10 cellular contexts compared by ENCODE assay signal in genomic region chr7:28958946-28959417, GRCh38. TPM values are rescaled to one million over a fixed set of nuclear protein-coding genes. Genes with fewer than 3 reads are reported as not detected.
DNase-seq lines count a peak whose midpoint lies in the region; ATAC-seq, FAIRE-seq and TF ChIP-seq lines count a peak whose summit lies in the region.
"Had no signal": no experiment of that assay in that cellular context is flagged by ENCODE, and none has a peak within 500 bp of the region (broad histone marks: within the 10 kb centered on the region; RNA-seq: fewer than 3 reads in every experiment).

No MANE protein-coding gene starts in this region.

- peaks cover 60% of the 10 kb centered on the region for H3K27me3 Mint-ChIP-seq in CD4-positive, alpha-beta T cell
- H3K27me3 Mint-ChIP-seq in T-helper 17 cell, result peaks cover 63% of the 10 kb centered on the region

- peaks cover 9% of the 10 kb centered on the region for H3F3A ChIP-seq in SK-N-SH (replicated peaks; ENCODE audit: insufficient read depth)

- H3K9me3 ChIP-seq in CD4-positive, alpha-beta T cell (ENCODE audit: control insufficient read depth, low read length), result no peaks in the 10 kb centered on the region
- H3K9me3 ChIP-seq in SJCRH30 (replicated peaks) (no peaks in the 10 kb centered on the region), iPS-15b (ENCODE audit: control insufficient read depth, insufficient read depth, low read length) (no peaks in the 10 kb centered on the region), SK-N-SH (no peaks in the 10 kb centered on the region), T-helper 17 cell (ENCODE audit: control insufficient read depth, low read length, poor library complexity, severe bottlenecking) (no peaks in the 10 kb centered on the region)

- no peak overlapping the region for H2AFZ ChIP-seq in SK-N-SH (ENCODE audit: low read depth)

- H3K9me3 Mint-ChIP-seq in CD4-positive, alpha-beta T cell, result no peaks in the 10 kb centered on the region
- H3K9me3 Mint-ChIP-seq: activated T-cell treated with anti-CD3 and anti-CD28 coated beads, Interleukin-2, amount 50 U/mL, for 24 hours; stimulated activated naive CD8-positive, alpha-beta T cell treated with anti-CD3 and anti-CD28 coated beads, Interleukin-15, amount 100 ng/mL, for 72 hours had no signal

- peaks cover 9% of the 10 kb centered on the region for H3K4me1 Mint-ChIP-seq in CD4-positive, alpha-beta T cell (ENCODE audit: low read depth)
- H3K4me1 Mint-ChIP-seq in T-helper 17 cell, result peaks cover 5% of the 10 kb centered on the region

- no peak for DNase-seq in CD4-positive, alpha-beta T cell
- DNase-seq in SJCRH30 (no peak), SK-N-SH (no peak), T-helper 17 cell (no peak), HTR-8/SVneo (ENCODE audit: insufficient read length, low spot score) (no peak)
- DNase-seq in stimulated activated CD4-positive, alpha-beta T cell treated with anti-CD3 and anti-CD28 coated beads, Interleukin-2, amount 100 ng/mL, for 24 hours, result no peak

- no peaks in the 10 kb centered on the region for H4K20me1 ChIP-seq in SK-N-SH (ENCODE audit: insufficient read depth)

- 94% methylated on average over 9 of the region's 9 CpGs for WGBS in SK-N-SH (ENCODE audit: low lambda C conversion rate)

- no peak for ATAC-seq in CD4-positive, alpha-beta T cell (ENCODE audit: poor library complexity)
- no peak for ATAC-seq in T-helper 17 cell
- ATAC-seq: stimulated activated naive CD8-positive, alpha-beta T cell treated with anti-CD3 and anti-CD28 coated beads, Interleukin-15, amount 100 ng/mL, for 72 hours had no signal

- FAIRE-seq in HTR-8/SVneo (lab: Jason Lieb, UNC), result no peak

- TF ChIP-seq CTCF in CD4-positive, alpha-beta T cell (IDR thresholded peaks at IDR 0.05), result no peak
- TF ChIP-seq CTCF in SK-N-SH (IDR thresholded peaks at IDR 0.05), result no peak

- peak overlapping the region; percentile 57 for H3K4me3 ChIP-seq in SJCRH30
- peak overlapping the region; percentile 69 for H3K4me3 ChIP-seq in iPS-15b (ENCODE audit: low read depth, low read length)
- H3K4me3 ChIP-seq in rectal smooth muscle tissue (ENCODE audit: low read length), result peak overlapping the region; percentile 65
- H3K4me3 ChIP-seq in SK-N-SH (ENCODE audit: low read depth in 2 of 2, low read length in 1 of 2), result peak overlapping the region in 1 of 2 experiments; percentile 59; a peak in 2 of 4 replicates

- peaks cover 53% of the 10 kb centered on the region for H3K27me3 ChIP-seq in CD4-positive, alpha-beta T cell (ENCODE audit: control insufficient read depth, insufficient read depth, low read length)
- H3K27me3 ChIP-seq in SJCRH30 (no peaks in the 10 kb centered on the region), iPS-15b (ENCODE audit: control insufficient read depth, insufficient read depth, low read length) (peaks cover 49% of the 10 kb centered on the region), rectal smooth muscle tissue (ENCODE audit: control insufficient read depth, insufficient read depth, low read length) (peaks cover 18% of the 10 kb centered on the region), SK-N-SH (ENCODE audit: insufficient read depth) (peaks cover 48% of the 10 kb centered on the region)

- H3K36me3 ChIP-seq in SJCRH30 (no peaks in the 10 kb centered on the region), iPS-15b (ENCODE audit: control insufficient read depth, insufficient read depth, low read length) (no peaks in the 10 kb centered on the region), rectal smooth muscle tissue (ENCODE audit: control insufficient read depth, insufficient read depth, low read length) (no peaks in the 10 kb centered on the region), SK-N-SH (replicated peaks in 1 of 2; ENCODE audit: control insufficient read depth in 1 of 2, insufficient read depth in 2 of 2, low read length in 1 of 2) (no peaks in the 10 kb centered on the region)

- no peaks in the 10 kb centered on the region for H3K9me2 ChIP-seq in SK-N-SH

- no peak for TF ChIP-seq RAD21 in SK-N-SH (IDR thresholded peaks at IDR 0.05; ENCODE audit: low read length)

- CTCF ChIA-PET in CD4-positive, alpha-beta T cell (lab: Charles Lee), result no interaction called here
- CTCF ChIA-PET in SK-N-SH (lab: Yijun Ruan, JAX), result interaction anchor here (0.7 to 37.1 kb wide), 16 partner anchors 10 to 448 kb away, joined by 3 to 1040 read pairs (median 32); no protein-coding TSS in a partner anchor

- H3K4me1 ChIP-seq in SJCRH30 (peaks cover 17% of the 10 kb centered on the region), iPS-15b (ENCODE audit: control insufficient read depth, insufficient read depth, low read length) (peaks cover 8% of the 10 kb centered on the region), rectal smooth muscle tissue (ENCODE audit: control insufficient read depth, insufficient read depth, low read length) (peaks cover 6% of the 10 kb centered on the region), SK-N-SH (ENCODE audit: control insufficient read depth in 1 of 2, insufficient read depth in 2 of 2, low read depth in 1 of 2, low read length in 1 of 2) (peaks cover 1 to 54% of the 10 kb centered on the region in 2 experiments; a peak in 3 of 4 replicates)

- POLR2A ChIA-PET in CD4-positive, alpha-beta T cell (lab: Charles Lee), result interaction anchor here (0.6 kb wide), 1 partner anchor 81 kb away, joined by 5 read pairs; no protein-coding TSS in a partner anchor
- POLR2A ChIA-PET in SK-N-SH (lab: Yijun Ruan, JAX), result interaction anchor here (1.2 to 3.7 kb wide), 5 partner anchors 23 to 140 kb away, joined by 3 to 62 read pairs (median 4); no protein-coding TSS in a partner anchor

- no peak overlapping the region for H3K4me2 ChIP-seq in SK-N-SH

- peak overlapping the region; percentile 27 for H3K4me3 Mint-ChIP-seq in CD4-positive, alpha-beta T cell
- no peak overlapping the region for H3K4me3 Mint-ChIP-seq in T-helper 17 cell
- H3K4me3 Mint-ChIP-seq: activated T-cell treated with anti-CD3 and anti-CD28 coated beads, Interleukin-2, amount 50 U/mL, for 24 hours had no signal

- H3K79me2 ChIP-seq in SK-N-SH (ENCODE audit: insufficient read depth), result no peaks in the 10 kb centered on the region

- no peak for TF ChIP-seq EP300 in SK-N-SH (IDR thresholded peaks at IDR 0.05; ENCODE audit: borderline replicate concordance in 1 of 2, low read depth in 1 of 2, low read length in 1 of 2)

- H3K27ac Mint-ChIP-seq in CD4-positive, alpha-beta T cell, result no peak overlapping the region
- H3K27ac Mint-ChIP-seq in T-helper 17 cell, result no peak overlapping the region
- H3K27ac Mint-ChIP-seq: activated T-cell treated with anti-CD3 and anti-CD28 coated beads, Interleukin-2, amount 50 U/mL, for 24 hours; stimulated activated naive CD8-positive, alpha-beta T cell treated with anti-CD3 and anti-CD28 coated beads, Interleukin-15, amount 100 ng/mL, for 72 hours had no signal

- intact Hi-C loops in CD4-positive, alpha-beta T cell (cut with DNase I, micrococcal nuclease), result no loop called here

- H3K27ac ChIP-seq in CD4-positive, alpha-beta T cell (ENCODE audit: low read depth, low read length), result no peak overlapping the region
- H3K27ac ChIP-seq in SJCRH30, result peak overlapping the region; percentile 45; the same call in 1 of the 2 replicates
- no peak overlapping the region for H3K27ac ChIP-seq in rectal smooth muscle tissue (ENCODE audit: low read depth, low read length)
- peak overlapping the region in 1 of 2 experiments; percentile 100; a peak in 2 of 4 replicates for H3K27ac ChIP-seq in SK-N-SH (ENCODE audit: low read depth in 2 of 2, low read length in 1 of 2)

- H3K36me3 Mint-ChIP-seq in CD4-positive, alpha-beta T cell (ENCODE audit: low read depth), result no peaks in the 10 kb centered on the region
- peaks cover 4% of the 10 kb centered on the region for H3K36me3 Mint-ChIP-seq in T-helper 17 cell (ENCODE audit: low read depth)

- no peak overlapping the region for H3K9ac ChIP-seq in iPS-15b (ENCODE audit: low read depth, low read length)
- H3K9ac ChIP-seq in rectal smooth muscle tissue (ENCODE audit: low read length), result no peak overlapping the region
- H3K9ac ChIP-seq in SK-N-SH, result no peak overlapping the region

TF ChIP-seq in SK-N-SH, 30 proteins besides CTCF, POLR2A, EP300 and RAD21:
- TF ChIP-seq RFX5 (IDR thresholded peaks at IDR 0.05; ENCODE audit: low read length) (no peak), FOSL2 (IDR thresholded peaks at IDR 0.05; ENCODE audit: borderline replicate concordance, low read depth) (no peak), JUND (IDR thresholded peaks at IDR 0.05) (no peak), MXI1 (IDR thresholded peaks at IDR 0.05; ENCODE audit: low read depth, low read length) (no peak), TAF1 (IDR thresholded peaks at IDR 0.05; ENCODE audit: borderline replicate concordance, low read depth, low read length) (no peak)
TF ChIP-seq in SK-N-SH: peak in this region for 0.

RNA-seq across cellular contexts. Expression of gene TRIL, which starts 0.9 kb away (rescaled TPM):
- total RNA-seq in CD4-positive, alpha-beta T cell, result not detected
- 9.4 and 9.5 TPM in 2 replicates for total RNA-seq in SJCRH30 (2014; rRNA removed; shearing (Covaris generic))
- polyA plus RNA-seq in SK-N-SH (2012; rRNA removed), result 0.18 and 0.28 TPM in 2 replicates
- 0.23 and 0.41 TPM in 2 replicates for polyA plus RNA-seq in SK-N-SH (2012; cell fraction: cytosol; rRNA removed)
- polyA plus RNA-seq in SK-N-SH (2012; cell fraction: nucleus; rRNA removed), result 0.08 and 0.16 TPM in 2 replicates
- not detected for total RNA-seq in T-helper 17 cell

Comparison
In these comparisons a context has a peak if more than half of its experiments do, and no peak if none do; other contexts are left out.
1. RNA of gene TRIL, which starts 0.9 kb away (total RNA-seq): 9.4 to 9.5 TPM in SJCRH30; not detected in CD4-positive, alpha-beta T cell and not detected in T-helper 17 cell; every median in the first group is over 10 times any median in the second.